10 cellular contexts compared by ENCODE assay signal in the genomic region with DNA sequence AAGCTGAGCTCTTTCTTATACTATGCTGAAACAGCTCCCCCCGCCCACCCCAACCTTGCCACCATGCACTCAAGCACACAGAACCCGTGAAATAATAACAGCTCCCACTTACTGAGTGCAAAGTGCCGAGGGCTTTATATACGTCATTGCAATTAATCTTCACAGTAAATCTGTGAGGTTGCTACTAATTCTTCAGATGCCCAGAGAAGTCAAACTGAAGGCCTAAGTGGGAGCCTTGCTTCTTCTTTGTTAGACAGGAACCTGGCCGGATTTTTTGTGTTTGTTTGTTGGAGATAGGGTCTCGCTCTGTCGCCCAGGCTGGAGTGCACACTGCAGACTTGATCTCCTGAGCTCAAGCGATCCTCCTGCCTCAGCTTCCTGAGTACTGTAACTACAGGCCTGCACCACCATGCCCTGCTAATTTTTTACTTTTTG. TPM values are rescaled to one million over a fixed set of nuclear protein-coding genes. Genes with fewer than 3 reads are reported as not detected.
DNase-seq lines count a peak whose midpoint lies in the region; ATAC-seq and TF ChIP-seq lines count a peak whose summit lies in the region.
"Had no signal": no experiment of that assay in that cellular context is flagged by ENCODE, and none has a peak within 500 bp of the region (broad histone marks: within the 10 kb centered on the region; RNA-seq: fewer than 3 reads in every experiment).

No MANE protein-coding gene starts in this region.

- no peak for TF ChIP-seq CTCF in ovary (IDR thresholded peaks at IDR 0.05)

- no peaks in the 10 kb centered on the region for H3K36me3 Mint-ChIP-seq in naive thymus-derived CD8-positive, alpha-beta T cell

- H3K36me3 ChIP-seq in ovary: no peaks in the 10 kb centered on the region
- H3K36me3 ChIP-seq: HAP-1 had no signal

- TF ChIP-seq EP300 in ovary (IDR thresholded peaks at IDR 0.05): no peak

- intact Hi-C loops in ovary (cut with DNase I): loop anchor here in 1 of 4 donors (1.0 kb wide), 1 partner anchor 34 kb away; no protein-coding TSS in a partner anchor

- no peaks in the 10 kb centered on the region for H3K27me3 Mint-ChIP-seq in naive thymus-derived CD8-positive, alpha-beta T cell

- H3K27ac ChIP-seq in ovary: no peak overlapping the region

- peak; percentile 47 to 68 for ATAC-seq in naive thymus-derived CD8-positive, alpha-beta T cell
- no peak for ATAC-seq in HG03520 (IDR thresholded peaks at IDR 0.05; ENCODE audit: unreplicated experiment)

- no peak for TF ChIP-seq POLR2A in ovary (IDR thresholded peaks at IDR 0.05)

- peak; percentile 51 for DNase-seq in activated gamma-delta T cell treated with Interleukin-2 at 50 U/mL for 16 hours
- no peak for DNase-seq in activated gamma-delta T cell (lab: John Stamatoyannopoulos, UW)
- DNase-seq in activated naive CD4-positive, alpha-beta T cell treated with anti-CD3 and anti-CD28 coated beads, Interleukin-2, amount 50 U/mL, for 16 hours: peak; percentile 65
- peak; percentile 38 to 85 (median 71) for DNase-seq in naive thymus-derived CD8-positive, alpha-beta T cell
- no peak for DNase-seq in GM19238 (ENCODE audit: insufficient read length, low spot score)
- no peak for DNase-seq in ovary
- DNase-seq in NCI-H2227 (lab: John Stamatoyannopoulos, UW; ENCODE audit: unreplicated experiment): no peak
- DNase-seq: ACHN had no signal

- 68 to 70% (median 69%) methylated on average over 8 of the region's 8 CpGs for WGBS in ovary, 3 donors

- peak overlapping the region; percentile 24 to 92 (median 70) for H3K4me3 Mint-ChIP-seq in naive thymus-derived CD8-positive, alpha-beta T cell

- H3K27me3 ChIP-seq in ovary: no peaks in the 10 kb centered on the region

- H3K4me3 ChIP-seq in ovary: no peak overlapping the region
- H3K4me3 ChIP-seq: HAP-1 had no signal

- POLR2A ChIA-PET in naive thymus-derived CD8-positive, alpha-beta T cell (lab: Charles Lee): interaction anchor here (0.6 to 3.9 kb wide), 26 partner anchors 10 to 461 kb away, joined by 3 to 133 read pairs (median 8); a partner anchor contains a TSS

- no peaks in the 10 kb centered on the region for H3K9me3 ChIP-seq in ovary
- H3K9me3 ChIP-seq: HAP-1 had no signal

- no peaks in the 10 kb centered on the region for H3K9me3 Mint-ChIP-seq in naive thymus-derived CD8-positive, alpha-beta T cell

- no peaks in the 10 kb centered on the region for H3K4me1 ChIP-seq in ovary (ENCODE audit: insufficient read depth)

- H3K27ac Mint-ChIP-seq in naive thymus-derived CD8-positive, alpha-beta T cell: peak overlapping the region; percentile 79 to 97 (median 93)

- H3K4me1 Mint-ChIP-seq in naive thymus-derived CD8-positive, alpha-beta T cell: peaks cover 30 to 79% (median 69%) of the 10 kb centered on the region in 4 donors

RNA-seq across cellular contexts. Expression of a gene that starts 34.0 kb away (rescaled TPM):
- 10 to 100 TPM; 22.3 to 26.0 TPM for total RNA-seq in naive thymus-derived CD8-positive, alpha-beta T cell
- polyA plus RNA-seq in naive thymus-derived CD8-positive, alpha-beta T cell: 10 to 100 TPM in 1 of 3 donors, 1 to 10 TPM in 2; 8.8 to 10.4 (median 9.5) TPM
- total RNA-seq in ovary: 1 to 10 TPM; 5.1 to 7.8 (median 6.4) TPM
- polyA plus RNA-seq in ovary: 1 to 10 TPM; 5.8 TPM

Comparison
In these comparisons a context has a peak if more than half of its experiments do, and no peak if none do; other contexts are left out.
1. DNase-seq: peak in activated gamma-delta T cell treated with Interleukin-2 at 50 U/mL for 16 hours (single experiment), activated naive CD4-positive, alpha-beta T cell treated with anti-CD3 and anti-CD28 coated beads, Interleukin-2, amount 50 U/mL, for 16 hours (single experiment) and naive thymus-derived CD8-positive, alpha-beta T cell (10 of 10); none in activated gamma-delta T cell (single experiment), GM19238 (single experiment), ovary (0 of 5) and NCI-H2227 (single experiment).